8 cellular contexts compared by ENCODE assay signal in genomic region chr17:57130708-57131461, GRCh38. TPM values are rescaled to one million over a fixed set of nuclear protein-coding genes. Genes with fewer than 3 reads are reported as not detected.
DNase-seq lines count a peak whose midpoint lies in the region; ATAC-seq lines count a peak whose summit lies in the region.

No MANE protein-coding gene starts in this region.

- DNase-seq in CMK (ENCODE audit: low read depth) (peak; percentile 31), NCI-H510A treated with DMSO at 0.1 percent for 48 hours (lab: John Stamatoyannopoulos, UW) (peak; percentile 86), dermis blood vessel endothelial cell (peak; percentile 88), lung microvascular endothelial cell (ENCODE audit: low read depth in 2 of 2) (peak; percentile 80 to 85)
- DNase-seq in activated CD4-positive, alpha-beta T cell treated with anti-CD3 and anti-CD28 coated beads, Interleukin-2, amount 50 U/mL, for 24 hours (ENCODE audit: low read depth in 1 of 2, low spot score in 1 of 2): peak; percentile 69 to 82
- peak; percentile 37 for DNase-seq in stimulated activated CD8-positive, alpha-beta memory T cell treated with anti-CD3 and anti-CD28 coated beads, Interleukin-12 subunit alpha, Interleukin-12 subunit beta, amount 100 ng/mL, for 24 hours (ENCODE audit: extremely low read depth)

- ATAC-seq in HG02798 (IDR thresholded peaks at IDR 0.05; ENCODE audit: poor library complexity, unreplicated experiment): peak; percentile 58
- no peak for ATAC-seq in GM21515 (IDR thresholded peaks at IDR 0.05; ENCODE audit: unreplicated experiment)

RNA-seq across cellular contexts. Expression of gene AKAP1, which starts 45.8 kb away (rescaled TPM):
- total RNA-seq in dermis blood vessel endothelial cell (16.0 and 24.5 TPM in 2 replicates), lung microvascular endothelial cell (17.2 and 21.2 TPM in 2 replicates)

Comparison
In these comparisons a context has a peak if more than half of its experiments do, and no peak if none do; other contexts are left out.
1. DNase-seq: peak in every context shown above with its lines; median percentile 88 in dermis blood vessel endothelial cell; 86 in NCI-H510A treated with DMSO at 0.1 percent for 48 hours; 82 in lung microvascular endothelial cell; 76 in activated CD4-positive, alpha-beta T cell treated with anti-CD3 and anti-CD28 coated beads, Interleukin-2, amount 50 U/mL, for 24 hours; 37 in stimulated activated CD8-positive, alpha-beta memory T cell treated with anti-CD3 and anti-CD28 coated beads, Interleukin-12 subunit alpha, Interleukin-12 subunit beta, amount 100 ng/mL, for 24 hours; 31 in CMK.